8 cellular contexts compared by ENCODE assay signal in the genomic region with DNA sequence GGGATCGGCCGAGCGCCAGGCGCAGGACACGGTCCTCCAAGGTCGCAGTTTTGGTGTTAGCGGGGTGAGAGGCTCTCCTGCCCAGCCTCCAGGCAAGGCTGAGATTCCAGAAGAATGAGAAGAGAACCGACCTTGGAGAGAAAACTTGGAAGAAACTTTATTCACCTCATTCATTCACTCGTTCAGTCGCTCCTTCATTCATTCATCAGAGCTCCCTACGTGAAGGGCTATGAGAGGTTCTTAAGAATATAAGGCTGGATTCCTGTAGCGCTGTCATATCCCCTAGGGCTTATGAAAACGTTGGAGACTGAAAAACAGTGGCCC. TPM values are rescaled to one million over a fixed set of nuclear protein-coding genes. Genes with fewer than 3 reads are reported as not detected.
DNase-seq lines count a peak whose midpoint lies in the region; ATAC-seq and TF ChIP-seq lines count a peak whose summit lies in the region.

No MANE protein-coding gene starts in this region.

- DNase-seq in Calu3 (no peak), NT2/D1 (ENCODE audit: low read depth, low spot score) (no peak), endodermal cell (no peak), osteocyte (ENCODE audit: extremely low spot score, unreplicated experiment) (no peak), COLO829 (ENCODE audit: low spot score) (no peak), C1 segment of cervical spinal cord (lab: John Stamatoyannopoulos, UW) (no peak), NCI-H1436 treated with DMSO at 0.1 percent for 48 hours (lab: John Stamatoyannopoulos, UW) (no peak)

- ATAC-seq in GM19467 (IDR thresholded peaks at IDR 0.05; ENCODE audit: unreplicated experiment): no peak

- peaks cover 2% of the 10 kb centered on the region for H3K4me1 ChIP-seq in NT2/D1 (ENCODE audit: insufficient read depth, insufficient read length)
- peaks cover 8% of the 10 kb centered on the region for H3K4me1 ChIP-seq in endodermal cell (ENCODE audit: control insufficient read depth, insufficient read depth, low read length)

- peak overlapping the region; percentile 85 for H3K9ac ChIP-seq in NT2/D1 (ENCODE audit: insufficient read length, low read depth)
- H3K9ac ChIP-seq in endodermal cell (ENCODE audit: extremely low read depth, low read length, poor library complexity, severe bottlenecking): peak overlapping the region; percentile 80

- intact Hi-C loops in Calu3 (cut with micrococcal nuclease; ENCODE audit: unreplicated experiment): no loop called here

- H3K27ac ChIP-seq in endodermal cell (ENCODE audit: low read depth, low read length): peak overlapping the region; percentile 95

- CTCF ChIA-PET in Calu3 (lab: Charles Lee): no interaction called here

- H3K36me3 ChIP-seq in NT2/D1 (ENCODE audit: insufficient read depth, insufficient read length, low read length) (peaks cover 5% of the 10 kb centered on the region), endodermal cell (ENCODE audit: control insufficient read depth, insufficient read depth, low read length) (no peaks in the 10 kb centered on the region)

- H3K27me3 ChIP-seq in NT2/D1 (ENCODE audit: insufficient read depth, insufficient read length): no peaks in the 10 kb centered on the region
- H3K27me3 ChIP-seq in endodermal cell (ENCODE audit: control insufficient read depth, insufficient read depth, low read length, poor library complexity, severe bottlenecking): no peaks in the 10 kb centered on the region

- BruUV-seq in Calu3 (replicated peaks; lab: Mats Ljungman, UMichigan): no TSS peak

- H3K27ac Mint-ChIP-seq in Calu3 (ENCODE audit: unreplicated experiment) (no peak overlapping the region), endodermal cell (peak overlapping the region; percentile 93), osteocyte (ENCODE audit: unreplicated experiment) (no peak overlapping the region)

- H3K4me3 Mint-ChIP-seq in Calu3 (ENCODE audit: low read depth, unreplicated experiment) (peak overlapping the region; percentile 96), endodermal cell (peak overlapping the region; percentile 99), osteocyte (ENCODE audit: unreplicated experiment) (peak overlapping the region; percentile 77)

- H3K9me3 ChIP-seq in NT2/D1 (ENCODE audit: insufficient read depth, low read length): no peaks in the 10 kb centered on the region
- H3K9me3 ChIP-seq in endodermal cell (ENCODE audit: control insufficient read depth, low read length): no peaks in the 10 kb centered on the region

- H3K36me3 Mint-ChIP-seq in Calu3 (ENCODE audit: insufficient read depth, unreplicated experiment) (peaks cover 27% of the 10 kb centered on the region), endodermal cell (ENCODE audit: low read depth) (no peaks in the 10 kb centered on the region), osteocyte (ENCODE audit: unreplicated experiment) (no peaks in the 10 kb centered on the region)

- H3K4me3 ChIP-seq in NT2/D1 (ENCODE audit: insufficient read length, low read depth) (peak overlapping the region; percentile 73), endodermal cell (ENCODE audit: low read length) (peak overlapping the region; percentile 93)

- H3K4me1 Mint-ChIP-seq in Calu3 (ENCODE audit: low read depth, unreplicated experiment): peaks cover 10% of the 10 kb centered on the region
- H3K4me1 Mint-ChIP-seq in endodermal cell: peaks cover 23% of the 10 kb centered on the region
- peaks cover 19% of the 10 kb centered on the region for H3K4me1 Mint-ChIP-seq in osteocyte (ENCODE audit: unreplicated experiment)

- WGBS in endodermal cell (ENCODE audit: insufficient coverage in 1 of 2, insufficient read length in 1 of 2), 2 experiments: 1 to 3% methylated on average over 10 to 13 of the region's 13 CpGs

- no peak for TF ChIP-seq CTCF in Calu3 (IDR thresholded peaks at IDR 0.05; ENCODE audit: unreplicated experiment)
- peak; percentile 6 for TF ChIP-seq CTCF in endodermal cell (conservative IDR thresholded peaks at IDR 0.05)
- TF ChIP-seq CTCF in osteocyte (IDR thresholded peaks at IDR 0.05): no peak

- H3K9me3 Mint-ChIP-seq in Calu3 (ENCODE audit: low read depth, unreplicated experiment) (no peaks in the 10 kb centered on the region), endodermal cell (no peaks in the 10 kb centered on the region), osteocyte (ENCODE audit: unreplicated experiment) (no peaks in the 10 kb centered on the region)

- H3K27me3 Mint-ChIP-seq in Calu3 (ENCODE audit: unreplicated experiment) (no peaks in the 10 kb centered on the region), endodermal cell (ENCODE audit: insufficient read depth) (no peaks in the 10 kb centered on the region), osteocyte (ENCODE audit: unreplicated experiment) (peaks cover 15% of the 10 kb centered on the region)

RNA-seq across cellular contexts. Expression of gene MYH10, which starts 1.0 kb away (rescaled TPM):
- total RNA-seq in Calu3 (2022) (31.2 and 37.0 TPM in 2 replicates), endodermal cell (100 to 1,000 TPM; 251 to 257 TPM), osteocyte (99.6 and 110 TPM in 2 replicates)
- 154 TPM for polyA plus RNA-seq in endodermal cell (2013, experiment 1 of 2)
- 145 TPM for polyA plus RNA-seq in endodermal cell (2013, experiment 2 of 2)
